In the genomic region with DNA sequence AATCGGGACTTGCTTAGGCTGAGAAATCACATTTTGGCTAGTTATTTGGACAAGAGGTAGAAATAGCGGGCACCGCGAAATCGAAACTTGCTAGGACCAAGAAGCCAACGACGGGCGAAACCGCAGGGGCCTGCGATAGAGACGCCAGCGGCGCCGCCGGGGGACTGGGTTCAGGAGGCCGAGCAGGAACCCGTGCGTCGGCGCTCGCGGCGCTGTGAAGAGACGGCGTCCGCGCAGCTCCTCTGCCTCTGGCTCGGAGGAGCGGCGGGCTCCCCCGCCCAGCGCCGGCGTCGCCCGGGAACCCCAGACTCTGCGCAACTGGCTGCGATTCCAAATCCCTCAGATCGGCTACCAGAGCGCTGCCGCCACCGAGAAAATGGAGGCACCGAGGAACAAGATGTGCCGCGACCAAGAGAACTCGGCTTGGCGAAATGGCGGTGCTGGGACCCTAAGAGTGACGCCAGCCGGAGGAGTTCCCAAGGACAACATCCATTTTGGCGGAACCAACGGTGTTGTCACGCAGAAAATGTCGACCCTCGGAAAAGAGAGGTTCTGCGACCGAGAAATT, we compare ENCODE assay signal across 1 cellular context.
TF ChIP-seq lines count a peak whose summit lies in the region.

No MANE protein-coding gene starts in this region.

TF ChIP-seq in K562, 482 proteins besides CTCF, POLR2A, EP300 and RAD21 (continued from another document and continues in another):
- TF ChIP-seq, protein P1, sequence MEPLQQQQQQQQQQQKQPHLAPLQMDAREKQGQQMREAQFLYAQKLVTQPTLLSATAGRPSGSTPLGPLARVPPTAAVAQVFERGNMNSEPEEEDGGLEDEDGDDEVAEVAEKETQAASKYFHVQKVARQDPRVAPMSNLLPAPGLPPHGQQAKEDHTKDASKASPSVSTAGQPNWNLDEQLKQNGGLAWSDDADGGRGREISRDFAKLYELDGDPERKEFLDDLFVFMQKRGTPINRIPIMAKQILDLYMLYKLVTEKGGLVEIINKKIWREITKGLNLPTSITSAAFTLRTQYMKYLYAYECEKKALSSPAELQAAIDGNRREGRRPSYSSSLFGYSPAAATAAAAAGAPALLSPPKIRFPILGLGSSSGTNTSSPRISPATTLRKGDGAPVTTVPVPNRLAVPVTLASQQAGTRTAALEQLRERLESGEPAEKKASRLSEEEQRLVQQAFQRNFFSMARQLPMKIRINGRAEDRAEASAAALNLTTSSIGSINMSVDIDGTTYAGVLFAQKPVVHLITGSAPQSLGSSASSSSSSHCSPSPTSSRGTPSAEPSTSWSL (CRISPR knock-in tag; IDR thresholded peaks at IDR 0.05; ENCODE audit: borderline replicate concordance): no peak; the same call in 1 of the 2 replicates
- TF ChIP-seq ZNF77 (CRISPR knock-in tag; IDR thresholded peaks at IDR 0.05) (no peak), TCFL5 (CRISPR knock-in tag; conservative IDR thresholded peaks at IDR 0.05) (no peak), PYGO2 (tag; IDR thresholded peaks at IDR 0.05) (no peak), TAF7 (tag; IDR thresholded peaks at IDR 0.05) (no peak), CC2D1A (IDR thresholded peaks at IDR 0.05) (no peak), SETDB1 (IDR thresholded peaks at IDR 0.05; ENCODE audit: low read length) (no peak), CBX8 (IDR thresholded peaks at IDR 0.05; ENCODE audit: borderline replicate concordance, extremely low read depth, low read depth, low read length, poor library complexity, severe bottlenecking) (no peak), NCOA2 (IDR thresholded peaks at IDR 0.05; ENCODE audit: partially characterized antibody in 2 of 2) (no peak), RBBP5 (IDR thresholded peaks at IDR 0.05; ENCODE audit: borderline replicate concordance, insufficient read depth, low read length, poor library complexity, severe bottlenecking) (no peak), ZNF780A (CRISPR knock-in tag; IDR thresholded peaks at IDR 0.05) (no peak), ZNF384 (IDR thresholded peaks at IDR 0.05; ENCODE audit: low read depth, low read length) (no peak), GTF2E2 (tag; IDR thresholded peaks at IDR 0.05) (no peak), ZNF583 (CRISPR knock-in tag; IDR thresholded peaks at IDR 0.05) (no peak; the same call in 1 of the 2 replicates), MIER1 (IDR thresholded peaks at IDR 0.05; ENCODE audit: low read depth) (no peak), BRCA1 (IDR thresholded peaks at IDR 0.05) (no peak), BRCA1 (CRISPR knock-in tag; IDR thresholded peaks at IDR 0.05) (no peak), PHB (CRISPR knock-in tag; IDR thresholded peaks at IDR 0.05) (peak; percentile 58; the same call in 1 of the 2 replicates), PHB2 (IDR thresholded peaks at IDR 0.05; ENCODE audit: low read depth) (0 out of 2 replicates have a peak, but pooled peaks have one; percentile 12), MTA1 (IDR thresholded peaks at IDR 0.05; ENCODE audit: borderline replicate concordance) (no peak)
- TF ChIP-seq, protein P2, sequence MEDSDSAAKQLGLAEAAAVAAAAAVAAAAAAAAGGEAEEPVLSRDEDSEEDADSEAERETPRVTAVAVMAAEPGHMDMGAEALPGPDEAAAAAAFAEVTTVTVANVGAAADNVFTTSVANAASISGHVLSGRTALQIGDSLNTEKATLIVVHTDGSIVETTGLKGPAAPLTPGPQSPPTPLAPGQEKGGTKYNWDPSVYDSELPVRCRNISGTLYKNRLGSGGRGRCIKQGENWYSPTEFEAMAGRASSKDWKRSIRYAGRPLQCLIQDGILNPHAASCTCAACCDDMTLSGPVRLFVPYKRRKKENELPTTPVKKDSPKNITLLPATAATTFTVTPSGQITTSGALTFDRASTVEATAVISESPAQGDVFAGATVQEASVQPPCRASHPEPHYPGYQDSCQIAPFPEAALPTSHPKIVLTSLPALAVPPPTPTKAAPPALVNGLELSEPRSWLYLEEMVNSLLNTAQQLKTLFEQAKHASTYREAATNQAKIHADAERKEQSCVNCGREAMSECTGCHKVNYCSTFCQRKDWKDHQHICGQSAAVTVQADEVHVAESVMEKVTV (CRISPR knock-in tag; IDR thresholded peaks at IDR 0.05): no peak
- TF ChIP-seq, protein P3, sequence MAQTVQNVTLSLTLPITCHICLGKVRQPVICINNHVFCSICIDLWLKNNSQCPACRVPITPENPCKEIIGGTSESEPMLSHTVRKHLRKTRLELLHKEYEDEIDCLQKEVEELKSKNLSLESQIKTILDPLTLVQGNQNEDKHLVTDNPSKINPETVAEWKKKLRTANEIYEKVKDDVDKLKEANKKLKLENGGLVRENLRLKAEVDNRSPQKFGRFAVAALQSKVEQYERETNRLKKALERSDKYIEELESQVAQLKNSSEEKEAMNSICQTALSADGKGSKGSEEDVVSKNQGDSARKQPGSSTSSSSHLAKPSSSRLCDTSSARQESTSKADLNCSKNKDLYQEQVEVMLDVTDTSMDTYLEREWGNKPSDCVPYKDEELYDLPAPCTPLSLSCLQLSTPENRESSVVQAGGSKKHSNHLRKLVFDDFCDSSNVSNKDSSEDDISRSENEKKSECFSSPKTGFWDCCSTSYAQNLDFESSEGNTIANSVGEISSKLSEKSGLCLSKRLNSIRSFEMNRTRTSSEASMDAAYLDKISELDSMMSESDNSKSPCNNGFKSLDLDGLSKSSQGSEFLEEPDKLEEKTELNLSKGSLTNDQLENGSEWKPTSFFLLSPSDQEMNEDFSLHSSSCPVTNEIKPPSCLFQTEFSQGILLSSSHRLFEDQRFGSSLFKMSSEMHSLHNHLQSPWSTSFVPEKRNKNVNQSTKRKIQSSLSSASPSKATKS (CRISPR knock-in tag; IDR thresholded peaks at IDR 0.05): no peak
- TF ChIP-seq, protein P4, sequence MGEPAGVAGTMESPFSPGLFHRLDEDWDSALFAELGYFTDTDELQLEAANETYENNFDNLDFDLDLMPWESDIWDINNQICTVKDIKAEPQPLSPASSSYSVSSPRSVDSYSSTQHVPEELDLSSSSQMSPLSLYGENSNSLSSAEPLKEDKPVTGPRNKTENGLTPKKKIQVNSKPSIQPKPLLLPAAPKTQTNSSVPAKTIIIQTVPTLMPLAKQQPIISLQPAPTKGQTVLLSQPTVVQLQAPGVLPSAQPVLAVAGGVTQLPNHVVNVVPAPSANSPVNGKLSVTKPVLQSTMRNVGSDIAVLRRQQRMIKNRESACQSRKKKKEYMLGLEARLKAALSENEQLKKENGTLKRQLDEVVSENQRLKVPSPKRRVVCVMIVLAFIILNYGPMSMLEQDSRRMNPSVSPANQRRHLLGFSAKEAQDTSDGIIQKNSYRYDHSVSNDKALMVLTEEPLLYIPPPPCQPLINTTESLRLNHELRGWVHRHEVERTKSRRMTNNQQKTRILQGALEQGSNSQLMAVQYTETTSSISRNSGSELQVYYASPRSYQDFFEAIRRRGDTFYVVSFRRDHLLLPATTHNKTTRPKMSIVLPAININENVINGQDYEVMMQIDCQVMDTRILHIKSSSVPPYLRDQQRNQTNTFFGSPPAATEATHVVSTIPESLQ (CRISPR knock-in tag; IDR thresholded peaks at IDR 0.05): no peak
- TF ChIP-seq, protein P5, sequence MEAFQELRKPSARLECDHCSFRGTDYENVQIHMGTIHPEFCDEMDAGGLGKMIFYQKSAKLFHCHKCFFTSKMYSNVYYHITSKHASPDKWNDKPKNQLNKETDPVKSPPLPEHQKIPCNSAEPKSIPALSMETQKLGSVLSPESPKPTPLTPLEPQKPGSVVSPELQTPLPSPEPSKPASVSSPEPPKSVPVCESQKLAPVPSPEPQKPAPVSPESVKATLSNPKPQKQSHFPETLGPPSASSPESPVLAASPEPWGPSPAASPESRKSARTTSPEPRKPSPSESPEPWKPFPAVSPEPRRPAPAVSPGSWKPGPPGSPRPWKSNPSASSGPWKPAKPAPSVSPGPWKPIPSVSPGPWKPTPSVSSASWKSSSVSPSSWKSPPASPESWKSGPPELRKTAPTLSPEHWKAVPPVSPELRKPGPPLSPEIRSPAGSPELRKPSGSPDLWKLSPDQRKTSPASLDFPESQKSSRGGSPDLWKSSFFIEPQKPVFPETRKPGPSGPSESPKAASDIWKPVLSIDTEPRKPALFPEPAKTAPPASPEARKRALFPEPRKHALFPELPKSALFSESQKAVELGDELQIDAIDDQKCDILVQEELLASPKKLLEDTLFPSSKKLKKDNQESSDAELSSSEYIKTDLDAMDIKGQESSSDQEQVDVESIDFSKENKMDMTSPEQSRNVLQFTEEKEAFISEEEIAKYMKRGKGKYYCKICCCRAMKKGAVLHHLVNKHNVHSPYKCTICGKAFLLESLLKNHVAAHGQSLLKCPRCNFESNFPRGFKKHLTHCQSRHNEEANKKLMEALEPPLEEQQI (IDR thresholded peaks at IDR 0.05): no peak
- TF ChIP-seq, protein P6, sequence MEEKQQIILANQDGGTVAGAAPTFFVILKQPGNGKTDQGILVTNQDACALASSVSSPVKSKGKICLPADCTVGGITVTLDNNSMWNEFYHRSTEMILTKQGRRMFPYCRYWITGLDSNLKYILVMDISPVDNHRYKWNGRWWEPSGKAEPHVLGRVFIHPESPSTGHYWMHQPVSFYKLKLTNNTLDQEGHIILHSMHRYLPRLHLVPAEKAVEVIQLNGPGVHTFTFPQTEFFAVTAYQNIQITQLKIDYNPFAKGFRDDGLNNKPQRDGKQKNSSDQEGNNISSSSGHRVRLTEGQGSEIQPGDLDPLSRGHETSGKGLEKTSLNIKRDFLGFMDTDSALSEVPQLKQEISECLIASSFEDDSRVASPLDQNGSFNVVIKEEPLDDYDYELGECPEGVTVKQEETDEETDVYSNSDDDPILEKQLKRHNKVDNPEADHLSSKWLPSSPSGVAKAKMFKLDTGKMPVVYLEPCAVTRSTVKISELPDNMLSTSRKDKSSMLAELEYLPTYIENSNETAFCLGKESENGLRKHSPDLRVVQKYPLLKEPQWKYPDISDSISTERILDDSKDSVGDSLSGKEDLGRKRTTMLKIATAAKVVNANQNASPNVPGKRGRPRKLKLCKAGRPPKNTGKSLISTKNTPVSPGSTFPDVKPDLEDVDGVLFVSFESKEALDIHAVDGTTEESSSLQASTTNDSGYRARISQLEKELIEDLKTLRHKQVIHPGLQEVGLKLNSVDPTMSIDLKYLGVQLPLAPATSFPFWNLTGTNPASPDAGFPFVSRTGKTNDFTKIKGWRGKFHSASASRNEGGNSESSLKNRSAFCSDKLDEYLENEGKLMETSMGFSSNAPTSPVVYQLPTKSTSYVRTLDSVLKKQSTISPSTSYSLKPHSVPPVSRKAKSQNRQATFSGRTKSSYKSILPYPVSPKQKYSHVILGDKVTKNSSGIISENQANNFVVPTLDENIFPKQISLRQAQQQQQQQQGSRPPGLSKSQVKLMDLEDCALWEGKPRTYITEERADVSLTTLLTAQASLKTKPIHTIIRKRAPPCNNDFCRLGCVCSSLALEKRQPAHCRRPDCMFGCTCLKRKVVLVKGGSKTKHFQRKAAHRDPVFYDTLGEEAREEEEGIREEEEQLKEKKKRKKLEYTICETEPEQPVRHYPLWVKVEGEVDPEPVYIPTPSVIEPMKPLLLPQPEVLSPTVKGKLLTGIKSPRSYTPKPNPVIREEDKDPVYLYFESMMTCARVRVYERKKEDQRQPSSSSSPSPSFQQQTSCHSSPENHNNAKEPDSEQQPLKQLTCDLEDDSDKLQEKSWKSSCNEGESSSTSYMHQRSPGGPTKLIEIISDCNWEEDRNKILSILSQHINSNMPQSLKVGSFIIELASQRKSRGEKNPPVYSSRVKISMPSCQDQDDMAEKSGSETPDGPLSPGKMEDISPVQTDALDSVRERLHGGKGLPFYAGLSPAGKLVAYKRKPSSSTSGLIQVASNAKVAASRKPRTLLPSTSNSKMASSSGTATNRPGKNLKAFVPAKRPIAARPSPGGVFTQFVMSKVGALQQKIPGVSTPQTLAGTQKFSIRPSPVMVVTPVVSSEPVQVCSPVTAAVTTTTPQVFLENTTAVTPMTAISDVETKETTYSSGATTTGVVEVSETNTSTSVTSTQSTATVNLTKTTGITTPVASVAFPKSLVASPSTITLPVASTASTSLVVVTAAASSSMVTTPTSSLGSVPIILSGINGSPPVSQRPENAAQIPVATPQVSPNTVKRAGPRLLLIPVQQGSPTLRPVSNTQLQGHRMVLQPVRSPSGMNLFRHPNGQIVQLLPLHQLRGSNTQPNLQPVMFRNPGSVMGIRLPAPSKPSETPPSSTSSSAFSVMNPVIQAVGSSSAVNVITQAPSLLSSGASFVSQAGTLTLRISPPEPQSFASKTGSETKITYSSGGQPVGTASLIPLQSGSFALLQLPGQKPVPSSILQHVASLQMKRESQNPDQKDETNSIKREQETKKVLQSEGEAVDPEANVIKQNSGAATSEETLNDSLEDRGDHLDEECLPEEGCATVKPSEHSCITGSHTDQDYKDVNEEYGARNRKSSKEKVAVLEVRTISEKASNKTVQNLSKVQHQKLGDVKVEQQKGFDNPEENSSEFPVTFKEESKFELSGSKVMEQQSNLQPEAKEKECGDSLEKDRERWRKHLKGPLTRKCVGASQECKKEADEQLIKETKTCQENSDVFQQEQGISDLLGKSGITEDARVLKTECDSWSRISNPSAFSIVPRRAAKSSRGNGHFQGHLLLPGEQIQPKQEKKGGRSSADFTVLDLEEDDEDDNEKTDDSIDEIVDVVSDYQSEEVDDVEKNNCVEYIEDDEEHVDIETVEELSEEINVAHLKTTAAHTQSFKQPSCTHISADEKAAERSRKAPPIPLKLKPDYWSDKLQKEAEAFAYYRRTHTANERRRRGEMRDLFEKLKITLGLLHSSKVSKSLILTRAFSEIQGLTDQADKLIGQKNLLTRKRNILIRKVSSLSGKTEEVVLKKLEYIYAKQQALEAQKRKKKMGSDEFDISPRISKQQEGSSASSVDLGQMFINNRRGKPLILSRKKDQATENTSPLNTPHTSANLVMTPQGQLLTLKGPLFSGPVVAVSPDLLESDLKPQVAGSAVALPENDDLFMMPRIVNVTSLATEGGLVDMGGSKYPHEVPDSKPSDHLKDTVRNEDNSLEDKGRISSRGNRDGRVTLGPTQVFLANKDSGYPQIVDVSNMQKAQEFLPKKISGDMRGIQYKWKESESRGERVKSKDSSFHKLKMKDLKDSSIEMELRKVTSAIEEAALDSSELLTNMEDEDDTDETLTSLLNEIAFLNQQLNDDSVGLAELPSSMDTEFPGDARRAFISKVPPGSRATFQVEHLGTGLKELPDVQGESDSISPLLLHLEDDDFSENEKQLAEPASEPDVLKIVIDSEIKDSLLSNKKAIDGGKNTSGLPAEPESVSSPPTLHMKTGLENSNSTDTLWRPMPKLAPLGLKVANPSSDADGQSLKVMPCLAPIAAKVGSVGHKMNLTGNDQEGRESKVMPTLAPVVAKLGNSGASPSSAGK (IDR thresholded peaks at IDR 0.05): no peak
- TF ChIP-seq, protein P7, sequence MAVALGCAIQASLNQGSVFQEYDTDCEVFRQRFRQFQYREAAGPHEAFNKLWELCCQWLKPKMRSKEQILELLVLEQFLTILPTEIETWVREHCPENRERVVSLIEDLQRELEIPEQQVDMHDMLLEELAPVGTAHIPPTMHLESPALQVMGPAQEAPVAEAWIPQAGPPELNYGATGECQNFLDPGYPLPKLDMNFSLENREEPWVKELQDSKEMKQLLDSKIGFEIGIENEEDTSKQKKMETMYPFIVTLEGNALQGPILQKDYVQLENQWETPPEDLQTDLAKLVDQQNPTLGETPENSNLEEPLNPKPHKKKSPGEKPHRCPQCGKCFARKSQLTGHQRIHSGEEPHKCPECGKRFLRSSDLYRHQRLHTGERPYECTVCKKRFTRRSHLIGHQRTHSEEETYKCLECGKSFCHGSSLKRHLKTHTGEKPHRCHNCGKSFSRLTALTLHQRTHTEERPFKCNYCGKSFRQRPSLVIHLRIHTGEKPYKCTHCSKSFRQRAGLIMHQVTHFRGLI (CRISPR knock-in tag; IDR thresholded peaks at IDR 0.05): no peak
- TF ChIP-seq, protein P8, sequence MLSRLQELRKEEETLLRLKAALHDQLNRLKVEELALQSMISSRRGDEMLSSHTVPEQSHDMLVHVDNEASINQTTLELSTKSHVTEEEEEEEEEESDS (CRISPR knock-in tag; IDR thresholded peaks at IDR 0.05): no peak
